18 cellular contexts compared by ENCODE assay signal in genomic region chr14:104542871-104543830, GRCh38. TPM values are rescaled to one million over a fixed set of nuclear protein-coding genes. Genes with fewer than 3 reads are reported as not detected.
DNase-seq lines count a peak whose midpoint lies in the region; ATAC-seq, FAIRE-seq and TF ChIP-seq lines count a peak whose summit lies in the region.
"Had no signal": no experiment of that assay in that cellular context is flagged by ENCODE, and none has a peak within 500 bp of the region (broad histone marks: within the 10 kb centered on the region; RNA-seq: fewer than 3 reads in every experiment).

No MANE protein-coding gene starts in this region.

- peaks cover 23% of the 10 kb centered on the region for H3K27me3 Mint-ChIP-seq in activated naive CD4-positive, alpha-beta T cell treated with anti-CD3 and anti-CD28 coated beads, Interleukin-2, amount 10 ng/mL, durations not matched to agents 7 days and 5 days

- no peak overlapping the region for H3K4me3 Mint-ChIP-seq in activated naive CD4-positive, alpha-beta T cell treated with anti-CD3 and anti-CD28 coated beads, Interleukin-2, amount 10 ng/mL, durations not matched to agents 7 days and 5 days
- H3K4me3 Mint-ChIP-seq: CD4-positive, CD25-positive, alpha-beta regulatory T cell had no signal

- no peak for TF ChIP-seq CTCF in kidney (IDR thresholded peaks at IDR 0.05; ENCODE audit: borderline replicate concordance, extremely low read depth, insufficient read depth)

- intact Hi-C loops in kidney (cut with DNase I): no loop called here
- intact Hi-C loops in aorta (cut with DNase I): no loop called here

- FAIRE-seq in kidney (lab: Jason Lieb, UNC): no peak
- FAIRE-seq: GM12878 had no signal

- H3K4me3 ChIP-seq in kidney (ENCODE audit: low read length in 2 of 2) (no peak overlapping the region), aorta (ENCODE audit: low read length in 2 of 2) (no peak overlapping the region)
- H3K4me3 ChIP-seq: GM12878, SJSA1 had no signal

- peak; percentile 17 for DNase-seq in activated naive CD4-positive, alpha-beta T cell treated with anti-CD3 and anti-CD28 coated beads, Interleukin-2, amount 10 ng/mL, durations not matched to agents 7 days and 5 days
- no peak for DNase-seq in activated naive CD4-positive, alpha-beta T cell treated with anti-CD3 and anti-CD28 coated beads, Interleukin-2, amount 50 U/mL, for 72 hours (ENCODE audit: low spot score in 2 of 2)
- DNase-seq in NCI-H526 treated with DMSO at 0.1 percent for 48 hours (lab: John Stamatoyannopoulos, UW): peak; percentile 11
- peak; percentile 44 for DNase-seq in kidney
- no peak for DNase-seq in aorta
- no peak for DNase-seq in NCI-H1436 treated with DMSO at 0.1 percent for 48 hours (lab: John Stamatoyannopoulos, UW)
- DNase-seq in GM19240 (ENCODE audit: insufficient read length, low spot score): no peak
- no peak for DNase-seq in inferior parietal cortex (ENCODE audit: extremely low spot score)
- DNase-seq: AML-193; CD4-positive, CD25-positive, alpha-beta regulatory T cell; DMS53; Kasumi-1; NCI-H1417; NCI-H2029; NCI-H524 had no signal

- CTCF ChIA-PET in activated naive CD4-positive, alpha-beta T cell treated with anti-CD3 and anti-CD28 coated beads, Interleukin-2, amount 10 ng/mL, durations not matched to agents 7 days and 5 days (lab: Charles Lee): no interaction called here

- H3K4me1 ChIP-seq in kidney (ENCODE audit: control insufficient read depth in 1 of 2, insufficient read depth in 1 of 2, low read depth in 1 of 2, low read length in 2 of 2) (no peaks in the 10 kb centered on the region), aorta (ENCODE audit: control insufficient read depth in 1 of 2, insufficient read depth in 2 of 2, low read length in 2 of 2) (no peaks in the 10 kb centered on the region)
- H3K4me1 ChIP-seq: SJSA1 had no signal

- H3K9me3 ChIP-seq in kidney (ENCODE audit: control insufficient read depth in 1 of 2, low read length in 2 of 2) (no peaks in the 10 kb centered on the region), aorta (ENCODE audit: control insufficient read depth, low read length) (no peaks in the 10 kb centered on the region)
- H3K9me3 ChIP-seq: SJSA1 had no signal

- WGBS in aorta, 2 donors: 75 to 77% methylated on average over 16 of the region's 16 CpGs

- H3K9me3 Mint-ChIP-seq in activated naive CD4-positive, alpha-beta T cell treated with anti-CD3 and anti-CD28 coated beads, Interleukin-2, amount 10 ng/mL, durations not matched to agents 7 days and 5 days: no peaks in the 10 kb centered on the region
- no peaks in the 10 kb centered on the region for H3K9me3 Mint-ChIP-seq in activated naive CD4-positive, alpha-beta T cell treated with anti-CD3 and anti-CD28 coated beads, Interleukin-2, amount 50 U/mL, for 72 hours

- H3K27ac ChIP-seq in kidney (ENCODE audit: low read depth in 2 of 2, low read length in 2 of 2) (no peak overlapping the region), aorta (ENCODE audit: low read depth in 1 of 2, low read length in 2 of 2) (no peak overlapping the region)
- H3K27ac ChIP-seq: RWPE1, SJSA1 had no signal

- no peak overlapping the region for H3K27ac Mint-ChIP-seq in activated naive CD4-positive, alpha-beta T cell treated with anti-CD3 and anti-CD28 coated beads, Interleukin-2, amount 10 ng/mL, durations not matched to agents 7 days and 5 days
- no peak overlapping the region for H3K27ac Mint-ChIP-seq in activated naive CD4-positive, alpha-beta T cell treated with anti-CD3 and anti-CD28 coated beads, Interleukin-2, amount 50 U/mL, for 72 hours

- no peaks in the 10 kb centered on the region for H3K4me1 Mint-ChIP-seq in activated naive CD4-positive, alpha-beta T cell treated with anti-CD3 and anti-CD28 coated beads, Interleukin-2, amount 10 ng/mL, durations not matched to agents 7 days and 5 days
- H3K4me1 Mint-ChIP-seq: CD4-positive, CD25-positive, alpha-beta regulatory T cell had no signal

- no peak for ATAC-seq in activated naive CD4-positive, alpha-beta T cell treated with anti-CD3 and anti-CD28 coated beads, Interleukin-2, amount 50 U/mL, for 72 hours
- peak; percentile 12 for ATAC-seq in aorta (ENCODE audit: low FRiP score)
- ATAC-seq: GM12878 had no signal

- H3K36me3 ChIP-seq in kidney (ENCODE audit: control insufficient read depth in 1 of 2, insufficient read depth in 2 of 2, low read length in 2 of 2) (no peaks in the 10 kb centered on the region), aorta (ENCODE audit: control insufficient read depth in 1 of 2, insufficient read depth in 2 of 2, low read length in 1 of 2) (no peaks in the 10 kb centered on the region)
- H3K36me3 ChIP-seq: SJSA1 had no signal

- H3K27me3 ChIP-seq in aorta (ENCODE audit: control insufficient read depth in 1 of 2, insufficient read depth in 2 of 2, low read length in 1 of 2): no peaks in the 10 kb centered on the region

- H3K9ac ChIP-seq in kidney (ENCODE audit: low read length in 2 of 2): no peak overlapping the region

- H3K36me3 Mint-ChIP-seq in activated naive CD4-positive, alpha-beta T cell treated with anti-CD3 and anti-CD28 coated beads, Interleukin-2, amount 10 ng/mL, durations not matched to agents 7 days and 5 days: no peaks in the 10 kb centered on the region
- no peaks in the 10 kb centered on the region for H3K36me3 Mint-ChIP-seq in activated naive CD4-positive, alpha-beta T cell treated with anti-CD3 and anti-CD28 coated beads, Interleukin-2, amount 50 U/mL, for 72 hours
- H3K36me3 Mint-ChIP-seq: CD4-positive, CD25-positive, alpha-beta regulatory T cell had no signal

RNA-seq across cellular contexts. Expression of gene C14orf180, which starts 36.4 kb away (rescaled TPM):
- total RNA-seq in activated naive CD4-positive, alpha-beta T cell treated with anti-CD3 and anti-CD28 coated beads, Interleukin-2, amount 50 U/mL, for 72 hours: not detected
- total RNA-seq in kidney (2.1 TPM), aorta (1 to 10 TPM in 1 of 2 donors, under 1 TPM in 1; 0.68 to 1.3 TPM)
- polyA plus RNA-seq in kidney (ENCODE audit: insufficient read depth, low read depth, low replicate concordance) (3.1 TPM), aorta (under 1 TPM in 1 of 2 donors, not detected in 1; 0.50 TPM)
- total RNA-seq: CD4-positive, CD25-positive, alpha-beta regulatory T cell; GM12878; SJSA1 had no signal
- polyA plus RNA-seq: CD4-positive, CD25-positive, alpha-beta regulatory T cell; GM12878 had no signal

Comparison
In these comparisons a context has a peak if more than half of its experiments do, and no peak if none do; other contexts are left out.
1. DNase-seq: peak in activated naive CD4-positive, alpha-beta T cell treated with anti-CD3 and anti-CD28 coated beads, Interleukin-2, amount 10 ng/mL, durations not matched to agents 7 days and 5 days (single experiment), NCI-H526 treated with DMSO at 0.1 percent for 48 hours (single experiment) and kidney (single experiment); none in activated naive CD4-positive, alpha-beta T cell treated with anti-CD3 and anti-CD28 coated beads, Interleukin-2, amount 50 U/mL, for 72 hours (0 of 2), aorta (0 of 2), NCI-H1436 treated with DMSO at 0.1 percent for 48 hours (single experiment), GM19240 (single experiment) and inferior parietal cortex (single experiment).